12 cellular contexts compared by ENCODE assay signal in the genomic region with DNA sequence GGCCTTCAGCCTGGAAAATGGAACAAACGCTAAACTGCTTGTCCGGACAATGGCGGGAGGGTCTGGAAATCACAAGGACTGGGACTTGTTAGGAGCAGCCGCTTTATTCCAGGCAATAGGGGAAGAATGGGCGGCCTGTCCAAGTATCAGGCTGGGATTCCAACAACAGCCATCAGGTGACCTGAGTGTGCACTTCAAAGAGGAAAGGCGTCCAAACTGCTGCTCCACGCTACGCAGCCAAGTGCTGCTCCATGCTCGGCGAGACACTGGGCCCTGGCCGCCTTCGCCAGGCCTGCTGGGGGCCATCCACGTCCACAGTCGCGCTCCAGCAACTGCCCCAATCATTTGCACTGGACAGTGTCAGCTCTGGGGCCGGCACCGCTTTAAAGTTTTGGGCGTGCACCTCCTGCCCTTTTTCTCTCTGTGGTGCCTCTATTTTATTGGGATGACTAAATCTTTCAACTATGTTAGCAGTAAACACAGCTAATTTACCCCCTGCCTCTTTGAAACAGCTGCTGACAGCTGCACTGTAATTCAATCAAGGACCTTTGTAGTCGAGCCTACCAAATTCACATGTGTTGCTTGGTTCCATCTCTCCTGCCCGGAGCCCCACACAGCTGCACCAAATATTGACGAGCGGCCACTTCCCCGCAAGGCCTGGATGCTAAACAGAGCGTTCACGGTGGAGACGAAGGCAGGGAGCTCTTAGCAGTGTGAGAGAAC.
A peak's percentile ranks its signal among the peaks of the same experiment; 100 is the strongest.
DNase-seq lines count a peak whose midpoint lies in the region; ATAC-seq and TF ChIP-seq lines count a peak whose summit lies in the region.
"Had no signal": no experiment of that assay in that cellular context is flagged by ENCODE, and none has a peak within 500 bp of the region (broad histone marks: within the 10 kb centered on the region; RNA-seq: fewer than 3 reads in every experiment).

No MANE protein-coding gene starts in this region.

- peak; percentile 84 for ATAC-seq in HCT116
- no peak for ATAC-seq in activated CD8-positive, alpha-beta T cell treated with anti-CD3 and anti-CD28 coated beads, Interleukin-2, amount 10 ng/mL, durations not matched to agents 7 days and 5 days

- TF ChIP-seq EP300 in transverse colon (IDR thresholded peaks at IDR 0.05; ENCODE audit: low read depth), result no peak

- in situ Hi-C loops in transverse colon (cut with MboI; ENCODE audit: low pct_ligation_motif_present in 1 of 4, low pct_unique_long_range_greater_than_20kb in 1 of 4, low sequenced_read_pairs in 3 of 4), result no loop called here

- H3K9me3 Mint-ChIP-seq in activated CD8-positive, alpha-beta T cell treated with anti-CD3 and anti-CD28 coated beads, Interleukin-2, amount 10 ng/mL, durations not matched to agents 7 days and 5 days (ENCODE audit: insufficient read depth), result no peaks in the 10 kb centered on the region

- no peaks in the 10 kb centered on the region for H3K9me3 ChIP-seq in HCT116 (ENCODE audit: control insufficient read depth in 1 of 2, insufficient read depth in 1 of 2, low read depth in 1 of 2, low read length in 2 of 2)
- no peaks in the 10 kb centered on the region for H3K9me3 ChIP-seq in transverse colon
- H3K9me3 ChIP-seq: neutrophil, suprapubic skin had no signal

- no peak overlapping the region for H3K9ac ChIP-seq in HCT116 (ENCODE audit: low read length)

- TF ChIP-seq CTCF in HCT116 (IDR thresholded peaks at IDR 0.05 in 2 of 3, conservative IDR thresholded peaks at IDR 0.05 in 1 of 3; ENCODE audit: borderline replicate concordance in 1 of 3, insufficient read depth in 1 of 3, low read depth in 2 of 3, low read length in 2 of 3) (no peak), choroid plexus epithelial cell (conservative IDR thresholded peaks at IDR 0.05; ENCODE audit: low read depth, low read length) (no peak), transverse colon (IDR thresholded peaks at IDR 0.05) (no peak)

- intact Hi-C loops in HCT116 (cut with micrococcal nuclease) (no loop called here), transverse colon (cut with DNase I; ENCODE audit: low total_unique reads) (no loop called here)

- POLR2A ChIA-PET in HCT116 (lab: Charles Lee), result no interaction called here
- POLR2A ChIA-PET in activated CD8-positive, alpha-beta T cell treated with anti-CD3 and anti-CD28 coated beads, Interleukin-2, amount 10 ng/mL, durations not matched to agents 7 days and 5 days (lab: Charles Lee), result no interaction called here

- 35 to 58% methylated on average over 6 to 26 of the region's 26 CpGs for WGBS in transverse colon (ENCODE audit: low coverage in 1 of 2), 2 donors

- H3K27me3 Mint-ChIP-seq in activated CD8-positive, alpha-beta T cell treated with anti-CD3 and anti-CD28 coated beads, Interleukin-2, amount 10 ng/mL, durations not matched to agents 7 days and 5 days (ENCODE audit: low read depth), result no peaks in the 10 kb centered on the region

- H3K4me2 ChIP-seq in HCT116 (ENCODE audit: low read length), result peak overlapping the region; percentile 68
- H3K4me2 ChIP-seq: PC-9 had no signal

- no peak for TF ChIP-seq POLR2A in HCT116 (IDR thresholded peaks at IDR 0.05; ENCODE audit: borderline replicate concordance, extremely low read depth, insufficient read depth, insufficient read length)
- TF ChIP-seq POLR2A in transverse colon (IDR thresholded peaks at IDR 0.05), result no peak

- H3K79me2 ChIP-seq in HCT116 (ENCODE audit: insufficient read depth, low read length), result no peaks in the 10 kb centered on the region

- peaks cover 19 to 23% of the 10 kb centered on the region in 2 experiments for H3K4me1 ChIP-seq in HCT116 (ENCODE audit: control insufficient read depth in 1 of 2, insufficient read depth in 2 of 2, low read length in 2 of 2)
- peaks cover 0 to 9% (median 4%) of the 10 kb centered on the region in 4 donors for H3K4me1 ChIP-seq in transverse colon
- H3K4me1 ChIP-seq: suprapubic skin had no signal

- no peak overlapping the region for H2AFZ ChIP-seq in HCT116 (ENCODE audit: low read depth, low read length, poor library complexity, severe bottlenecking)
- H2AFZ ChIP-seq: PC-9 had no signal

- DNase-seq in HCT116 (ENCODE audit: low read depth, low spot score) (peak; percentile 29), choroid plexus epithelial cell (ENCODE audit: low read depth) (peak; percentile 10), medulla oblongata (ENCODE audit: extremely low spot score) (peak; percentile 69), transverse colon (no peak), NCI-H446 treated with DMSO at 0.1 percent for 48 hours (lab: John Stamatoyannopoulos, UW) (no peak)
- DNase-seq in stimulated activated naive CD4-positive, alpha-beta T cell treated with Interleukin-2 at 50 U/mL for 16 hours (lab: John Stamatoyannopoulos, UW), result no peak
- DNase-seq in activated CD8-positive, alpha-beta T cell treated with anti-CD3 and anti-CD28 coated beads, Interleukin-2, amount 10 ng/mL, durations not matched to agents 7 days and 5 days, result no peak
- DNase-seq in stimulated activated CD4-positive, alpha-beta T cell treated with anti-CD3 and anti-CD28 coated beads, Interleukin-2, amount 100 ng/mL, for 48 hours, result no peak
- DNase-seq: NCI-H1694 had no signal

- H3K27me3 ChIP-seq in HCT116 (ENCODE audit: insufficient read depth, low read length) (peaks cover 6% of the 10 kb centered on the region; the same call in 1 of the 2 replicates), transverse colon (no peaks in the 10 kb centered on the region)
- H3K27me3 ChIP-seq: neutrophil, suprapubic skin had no signal

- H3K36me3 ChIP-seq in HCT116 (ENCODE audit: control insufficient read depth in 1 of 2, insufficient read depth in 2 of 2, low read length in 2 of 2) (no peaks in the 10 kb centered on the region), transverse colon (no peaks in the 10 kb centered on the region)
- H3K36me3 ChIP-seq: neutrophil had no signal

- BruUV-seq in HCT116 (replicated peaks; lab: Mats Ljungman, UMichigan), result no TSS peak

- no peaks in the 10 kb centered on the region for H3K9me2 ChIP-seq in HCT116 (ENCODE audit: insufficient read depth)

- CTCF ChIA-PET in HCT116 (lab: Charles Lee), result no interaction called here
- CTCF ChIA-PET in activated CD8-positive, alpha-beta T cell treated with anti-CD3 and anti-CD28 coated beads, Interleukin-2, amount 10 ng/mL, durations not matched to agents 7 days and 5 days (lab: Charles Lee), result no interaction called here

- RAD21 ChIA-PET in HCT116 (lab: Charles Lee; ENCODE audit: low non-redundant PET in 1 of 2, low total read pairs in 2 of 2, uncharacterized antibody in 2 of 2, unreplicated experiment in 2 of 2), result no interaction called here

- no peaks in the 10 kb centered on the region for H3K36me3 Mint-ChIP-seq in activated CD8-positive, alpha-beta T cell treated with anti-CD3 and anti-CD28 coated beads, Interleukin-2, amount 10 ng/mL, durations not matched to agents 7 days and 5 days (ENCODE audit: low read depth)

- peak; percentile 22; the same call in 1 of the 2 replicates for TF ChIP-seq RAD21 in HCT116 (IDR thresholded peaks at IDR 0.05; ENCODE audit: low read depth)

- H4K20me1 ChIP-seq in HCT116 (ENCODE audit: insufficient read depth), result no peaks in the 10 kb centered on the region

- no peak overlapping the region for H3K4me3 ChIP-seq in HCT116 (replicated peaks in 1 of 2; ENCODE audit: low read depth in 1 of 2, low read length in 2 of 2)
- no peak overlapping the region for H3K4me3 ChIP-seq in choroid plexus epithelial cell (ENCODE audit: low read depth, low read length)
- H3K4me3 ChIP-seq in transverse colon, result no peak overlapping the region
- H3K4me3 ChIP-seq: PC-9, suprapubic skin had no signal

- H3K27ac ChIP-seq in HCT116 (ENCODE audit: low read depth, low read length), result no peak overlapping the region
- peak overlapping the region; percentile 36 to 66 (median 60) for H3K27ac ChIP-seq in transverse colon
- H3K27ac ChIP-seq: neutrophil, PC-9, suprapubic skin had no signal

- no peaks in the 10 kb centered on the region for H3K4me1 Mint-ChIP-seq in activated CD8-positive, alpha-beta T cell treated with anti-CD3 and anti-CD28 coated beads, Interleukin-2, amount 10 ng/mL, durations not matched to agents 7 days and 5 days (ENCODE audit: low read depth)

- no peak overlapping the region for H3K27ac Mint-ChIP-seq in activated CD8-positive, alpha-beta T cell treated with anti-CD3 and anti-CD28 coated beads, Interleukin-2, amount 10 ng/mL, durations not matched to agents 7 days and 5 days

- H3K4me3 Mint-ChIP-seq in activated CD8-positive, alpha-beta T cell treated with anti-CD3 and anti-CD28 coated beads, Interleukin-2, amount 10 ng/mL, durations not matched to agents 7 days and 5 days, result no peak overlapping the region

TF ChIP-seq in HCT116, 20 proteins besides CTCF, POLR2A, EP300 and RAD21 (continues in another document):
- TF ChIP-seq EZH2phosphoT487 (IDR thresholded peaks at IDR 0.05; ENCODE audit: borderline replicate concordance) (no peak), CBX3 (IDR thresholded peaks at IDR 0.05; ENCODE audit: low read depth) (peak; percentile 60), SP1 (IDR thresholded peaks at IDR 0.05; ENCODE audit: low read depth) (peak; percentile 51), SRF (IDR thresholded peaks at IDR 0.05; ENCODE audit: low read depth) (no peak), ZFX (IDR thresholded peaks at IDR 0.05) (no peak), EZH2 (IDR thresholded peaks at IDR 0.05) (no peak)
- TF ChIP-seq, protein P1, sequence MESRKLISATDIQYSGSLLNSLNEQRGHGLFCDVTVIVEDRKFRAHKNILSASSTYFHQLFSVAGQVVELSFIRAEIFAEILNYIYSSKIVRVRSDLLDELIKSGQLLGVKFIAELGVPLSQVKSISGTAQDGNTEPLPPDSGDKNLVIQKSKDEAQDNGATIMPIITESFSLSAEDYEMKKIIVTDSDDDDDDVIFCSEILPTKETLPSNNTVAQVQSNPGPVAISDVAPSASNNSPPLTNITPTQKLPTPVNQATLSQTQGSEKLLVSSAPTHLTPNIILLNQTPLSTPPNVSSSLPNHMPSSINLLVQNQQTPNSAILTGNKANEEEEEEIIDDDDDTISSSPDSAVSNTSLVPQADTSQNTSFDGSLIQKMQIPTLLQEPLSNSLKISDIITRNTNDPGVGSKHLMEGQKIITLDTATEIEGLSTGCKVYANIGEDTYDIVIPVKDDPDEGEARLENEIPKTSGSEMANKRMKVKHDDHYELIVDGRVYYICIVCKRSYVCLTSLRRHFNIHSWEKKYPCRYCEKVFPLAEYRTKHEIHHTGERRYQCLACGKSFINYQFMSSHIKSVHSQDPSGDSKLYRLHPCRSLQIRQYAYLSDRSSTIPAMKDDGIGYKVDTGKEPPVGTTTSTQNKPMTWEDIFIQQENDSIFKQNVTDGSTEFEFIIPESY (IDR thresholded peaks at IDR 0.05; ENCODE audit: extremely low read depth, insufficient replicate concordance, low read length), result no peak

Comparison
In these comparisons a context has a peak if more than half of its experiments do, and no peak if none do; other contexts are left out.
1. DNase-seq: peak in HCT116 (single experiment), choroid plexus epithelial cell (single experiment) and medulla oblongata (single experiment); none in transverse colon (single experiment), stimulated activated naive CD4-positive, alpha-beta T cell treated with Interleukin-2 at 50 U/mL for 16 hours (single experiment), NCI-H446 treated with DMSO at 0.1 percent for 48 hours (single experiment), activated CD8-positive, alpha-beta T cell treated with anti-CD3 and anti-CD28 coated beads, Interleukin-2, amount 10 ng/mL, durations not matched to agents 7 days and 5 days (single experiment) and stimulated activated CD4-positive, alpha-beta T cell treated with anti-CD3 and anti-CD28 coated beads, Interleukin-2, amount 100 ng/mL, for 48 hours (0 of 2).